In genomic region chr14:52051861-52052260, GRCh38 we compare ENCODE assay signal across 18 cellular contexts.
DNase-seq lines count a peak whose midpoint lies in the region; ATAC-seq and TF ChIP-seq lines count a peak whose summit lies in the region.
"Had no signal": no experiment of that assay in that cellular context is flagged by ENCODE, and none has a peak within 500 bp of the region (broad histone marks: within the 10 kb centered on the region; RNA-seq: fewer than 3 reads in every experiment).

No MANE protein-coding gene starts in this region.

- peaks cover 85% of the 10 kb centered on the region for H3K4me1 ChIP-seq in ACC112 (ENCODE audit: control insufficient read depth, insufficient read depth, low read length, unreplicated experiment)
- peaks cover 55% of the 10 kb centered on the region for H3K4me1 ChIP-seq in rectal smooth muscle tissue (ENCODE audit: control insufficient read depth, insufficient read depth, low read length)
- H3K4me1 ChIP-seq: A549, foreskin keratinocyte had no signal

- H3K36me3 ChIP-seq in ACC112 (ENCODE audit: insufficient read depth, low read length) (peaks cover 36% of the 10 kb centered on the region), SK-N-MC (ENCODE audit: insufficient read depth, low read length) (no peaks in the 10 kb centered on the region), rectal smooth muscle tissue (ENCODE audit: control insufficient read depth, insufficient read depth, low read length) (no peaks in the 10 kb centered on the region)

- peaks cover 80% of the 10 kb centered on the region for H3K79me2 ChIP-seq in ACC112 (ENCODE audit: control insufficient read depth, insufficient read depth, low read length, unreplicated experiment)

- H3K4me3 ChIP-seq in ACC112 (ENCODE audit: low read depth, low read length) (peak overlapping the region; percentile 46), SK-N-MC (peak overlapping the region; percentile 69), fibroblast of pulmonary artery (replicated peaks; ENCODE audit: low read depth, low read length) (no peak overlapping the region), rectal smooth muscle tissue (ENCODE audit: low read length) (no peak overlapping the region)
- H3K4me3 ChIP-seq: A549, dorsolateral prefrontal cortex had no signal

- H3K27ac ChIP-seq in ACC112 (ENCODE audit: low read depth, low read length) (peak overlapping the region; percentile 93), SK-N-MC (peak overlapping the region; percentile 99), rectal smooth muscle tissue (ENCODE audit: low read depth, low read length) (peak overlapping the region; percentile 80)
- H3K27ac ChIP-seq: A549, foreskin keratinocyte had no signal

- DNase-seq in SK-N-MC (ENCODE audit: low read depth, low spot score): no peak
- DNase-seq in fibroblast of pulmonary artery (ENCODE audit: low read depth): peak; percentile 60
- no peak for DNase-seq in D341Med (ENCODE audit: low spot score)
- DNase-seq in NK-92 (lab: John Stamatoyannopoulos, UW; ENCODE audit: unreplicated experiment): no peak
- DNase-seq: activated CD4-positive, alpha-beta T cell treated with anti-CD3 and anti-CD28 coated beads for 4 hours; activated T-cell treated with anti-CD3 and anti-CD28 coated beads, Interleukin-2, amount 50 U/mL, for 1 hour; dorsolateral prefrontal cortex; foreskin keratinocyte; H7; immature natural killer cell; occipital lobe; SHP77; T-helper 9 cell had no signal

- H2AFZ ChIP-seq in ACC112 (ENCODE audit: low read length, unreplicated experiment): no peak overlapping the region

- H3K9ac ChIP-seq in SK-N-MC (ENCODE audit: insufficient read length): peak overlapping the region; percentile 61
- no peak overlapping the region for H3K9ac ChIP-seq in rectal smooth muscle tissue (ENCODE audit: low read length)

- no peaks in the 10 kb centered on the region for H3K9me3 ChIP-seq in SK-N-MC (ENCODE audit: low read depth, low read length)
- H3K9me3 ChIP-seq: A549 had no signal

- TF ChIP-seq CTCF in fibroblast of pulmonary artery (IDR thresholded peaks at IDR 0.05; ENCODE audit: low read length, missing control alignments): no peak

- ATAC-seq in GM19023 (IDR thresholded peaks at IDR 0.05; ENCODE audit: unreplicated experiment) (no peak), GM18867 (IDR thresholded peaks at IDR 0.05; ENCODE audit: unreplicated experiment) (no peak)
- ATAC-seq: A549, foreskin keratinocyte had no signal

- H3K27me3 ChIP-seq in ACC112 (ENCODE audit: insufficient read depth, low read length) (no peaks in the 10 kb centered on the region), rectal smooth muscle tissue (ENCODE audit: control insufficient read depth, insufficient read depth, low read length) (no peaks in the 10 kb centered on the region)
- H3K27me3 ChIP-seq: dorsolateral prefrontal cortex had no signal

Comparison
In these comparisons a context has a peak if more than half of its experiments do, and no peak if none do; other contexts are left out.
1. H3K4me3 ChIP-seq: peak in ACC112 (single experiment) and SK-N-MC (single experiment); none in fibroblast of pulmonary artery (single experiment) and rectal smooth muscle tissue (single experiment).
2. Peak in every context shown above with its lines, with median percentiles within 50 percentile points of each other: H3K27ac ChIP-seq.